28 cellular contexts compared by ENCODE assay signal in genomic region chr6:73487473-73487872, GRCh38.
"Had no signal": no experiment of that assay in that cellular context is flagged by ENCODE, and none has a peak within 500 bp of the region (broad histone marks: within the 10 kb centered on the region; RNA-seq: fewer than 3 reads in every experiment).

No MANE protein-coding gene starts in this region.

- H3K9me3 Mint-ChIP-seq: activated naive CD4-positive, alpha-beta T cell treated with anti-CD3 and anti-CD28 coated beads, Interleukin-2, amount 50 U/mL, for 72 hours; activated naive CD8-positive, alpha-beta T cell treated with anti-CD3 and anti-CD28 coated beads, Interleukin-2, amount 50 U/mL, for 24 hours; effector memory CD8-positive, alpha-beta T cell; T-helper 2 cell treated with Interferon-gamma antibody and Interleukin-4, amounts not matched to agents 5 μg/mL and 100 μg/mL, for 36 hours had no signal

- H3K4me1 ChIP-seq: adrenal gland, body of pancreas, esophagus squamous epithelium, gastroesophageal sphincter had no signal

- H3K4me1 Mint-ChIP-seq: activated CD4-positive, alpha-beta T cell treated with anti-CD3 and anti-CD28 coated beads for 36 hours; activated CD4-positive, alpha-beta T cell treated with anti-CD3 and anti-CD28 coated beads, Interleukin-2, amount 10 ng/mL, durations not matched to agents 24 days and 14 days; activated naive CD4-positive, alpha-beta T cell treated with anti-CD3 and anti-CD28 coated beads, Interleukin-2, amount 10 ng/mL, durations not matched to agents 7 days and 5 days; activated naive CD8-positive, alpha-beta T cell treated with anti-CD3 and anti-CD28 coated beads, Interleukin-2, amount 50 U/mL, for 24 hours had no signal

- ATAC-seq: activated CD4-positive, alpha-beta T cell treated with anti-CD3 and anti-CD28 coated beads for 36 hours; activated naive CD4-positive, alpha-beta T cell treated with anti-CD3 and anti-CD28 coated beads, Interleukin-2, amount 50 U/mL, for 72 hours; activated naive CD8-positive, alpha-beta T cell treated with anti-CD3 and anti-CD28 coated beads, Interleukin-2, amount 50 U/mL, for 24 hours; activated T-cell treated with anti-CD3 and anti-CD28 coated beads, Interleukin-2, amount 50 U/mL, for 72 hours; body of pancreas; effector memory CD8-positive, alpha-beta T cell; gastroesophageal sphincter; T-helper 17 cell had no signal

- H3K4me3 ChIP-seq: adrenal gland, body of pancreas, esophagus squamous epithelium, gastroesophageal sphincter had no signal

- DNase-seq: activated CD4-positive, alpha-beta memory T cell treated with anti-CD3 and anti-CD28 coated beads for 36 hours; activated CD4-positive, alpha-beta T cell treated with anti-CD3 and anti-CD28 coated beads for 36 hours; activated CD4-positive, alpha-beta T cell treated with anti-CD3 and anti-CD28 coated beads, Interleukin-2, amount 10 ng/mL, durations not matched to agents 24 days and 14 days; activated CD4-positive, CD25-positive, alpha-beta regulatory T cell; activated CD4-positive, CD25-positive, alpha-beta regulatory T cell treated with anti-CD3 and anti-CD28 coated beads, Interleukin-2, amount 50 U/mL, for 72 hours; activated CD8-positive, alpha-beta memory T cell treated with anti-CD3 and anti-CD28 coated beads for 24 hours; activated gamma-delta T cell; activated naive CD4-positive, alpha-beta T cell; activated naive CD4-positive, alpha-beta T cell treated with anti-CD3 and anti-CD28 coated beads, Interleukin-2, amount 10 ng/mL, durations not matched to agents 7 days and 5 days; activated naive CD8-positive, alpha-beta T cell treated with anti-CD3 and anti-CD28 coated beads, Interleukin-2, amount 50 U/mL, for 24 hours; activated T-cell treated with anti-CD3 and anti-CD28 coated beads, Interleukin-2, amount 50 U/mL, for 72 hours; amygdala; aorta; body of pancreas; caudate nucleus; cortex of kidney; dermis blood vessel endothelial cell; effector CD4-positive, alpha-beta T cell; effector memory CD8-positive, alpha-beta T cell; esophagus squamous epithelium; foreskin melanocyte; T-helper 1 cell; T-helper 17 cell had no signal

- H3K27me3 ChIP-seq: adrenal gland, body of pancreas, esophagus squamous epithelium, gastroesophageal sphincter had no signal

- H3K4me3 Mint-ChIP-seq: activated CD4-positive, alpha-beta memory T cell treated with anti-CD3 and anti-CD28 coated beads for 36 hours; activated CD4-positive, alpha-beta T cell treated with anti-CD3 and anti-CD28 coated beads for 36 hours; activated CD4-positive, alpha-beta T cell treated with anti-CD3 and anti-CD28 coated beads, Interleukin-2, amount 10 ng/mL, durations not matched to agents 24 days and 14 days; activated naive CD4-positive, alpha-beta T cell treated with anti-CD3 and anti-CD28 coated beads, Interleukin-2, amount 10 ng/mL, durations not matched to agents 7 days and 5 days; activated naive CD8-positive, alpha-beta T cell treated with anti-CD3 and anti-CD28 coated beads, Interleukin-2, amount 50 U/mL, for 24 hours; activated T-cell treated with anti-CD3 and anti-CD28 coated beads, Interleukin-2, amount 50 U/mL, for 72 hours; effector memory CD8-positive, alpha-beta T cell; T-helper 17 cell; T-helper 2 cell treated with Interferon-gamma antibody and Interleukin-4, amounts not matched to agents 5 μg/mL and 100 μg/mL, for 36 hours had no signal

- H3K27ac Mint-ChIP-seq: activated CD4-positive, alpha-beta memory T cell treated with anti-CD3 and anti-CD28 coated beads for 36 hours; activated CD4-positive, alpha-beta T cell treated with anti-CD3 and anti-CD28 coated beads for 36 hours; activated CD4-positive, alpha-beta T cell treated with anti-CD3 and anti-CD28 coated beads, Interleukin-2, amount 10 ng/mL, durations not matched to agents 24 days and 14 days; activated naive CD4-positive, alpha-beta T cell treated with anti-CD3 and anti-CD28 coated beads, Interleukin-2, amount 10 ng/mL, durations not matched to agents 7 days and 5 days; activated naive CD8-positive, alpha-beta T cell treated with anti-CD3 and anti-CD28 coated beads, Interleukin-2, amount 50 U/mL, for 24 hours; activated T-cell treated with anti-CD3 and anti-CD28 coated beads, Interleukin-2, amount 50 U/mL, for 72 hours; effector memory CD8-positive, alpha-beta T cell; T-helper 17 cell; T-helper 2 cell treated with Interferon-gamma antibody and Interleukin-4, amounts not matched to agents 5 μg/mL and 100 μg/mL, for 36 hours had no signal

- H3K27ac ChIP-seq: adrenal gland, body of pancreas, epithelial cell of prostate, esophagus squamous epithelium, gastroesophageal sphincter had no signal

- H3K27me3 Mint-ChIP-seq: activated CD4-positive, alpha-beta memory T cell treated with anti-CD3 and anti-CD28 coated beads for 36 hours; activated CD4-positive, alpha-beta T cell treated with anti-CD3 and anti-CD28 coated beads for 36 hours; activated CD4-positive, alpha-beta T cell treated with anti-CD3 and anti-CD28 coated beads, Interleukin-2, amount 10 ng/mL, durations not matched to agents 24 days and 14 days; activated naive CD4-positive, alpha-beta T cell treated with anti-CD3 and anti-CD28 coated beads, Interleukin-2, amount 10 ng/mL, durations not matched to agents 7 days and 5 days; activated naive CD8-positive, alpha-beta T cell treated with anti-CD3 and anti-CD28 coated beads, Interleukin-2, amount 50 U/mL, for 24 hours; effector memory CD8-positive, alpha-beta T cell; T-helper 17 cell had no signal

- H3K9me3 ChIP-seq: adrenal gland, body of pancreas, esophagus squamous epithelium had no signal
